In genomic region chr15:41989573-41990242, GRCh38 we compare ENCODE assay signal across 9 cellular contexts. TPM values are rescaled to one million over a fixed set of nuclear protein-coding genes. Genes with fewer than 3 reads are reported as not detected.
DNase-seq lines count a peak whose midpoint lies in the region; ATAC-seq and TF ChIP-seq lines count a peak whose summit lies in the region.
"Had no signal": no experiment of that assay in that cellular context is flagged by ENCODE, and none has a peak within 500 bp of the region (broad histone marks: within the 10 kb centered on the region; RNA-seq: fewer than 3 reads in every experiment).

No MANE protein-coding gene starts in this region.

- no peaks in the 10 kb centered on the region for H3K4me1 ChIP-seq in KMS-11 (ENCODE audit: low read depth, poor library complexity, severe bottlenecking)

- POLR2A ChIA-PET in T-cell (lab: Charles Lee), result interaction anchor here in 1 of 2 donors (0.7 kb wide), 1 partner anchor 113 kb away, joined by 5 read pairs; no protein-coding TSS in a partner anchor

- no peaks in the 10 kb centered on the region for H3K79me2 ChIP-seq in KMS-11 (ENCODE audit: insufficient read depth, low read depth)

- intact Hi-C loops in left cardiac atrium (cut with DNase I), result loop anchor here (1.0 to 10.0 kb wide), 4 partner anchors 68 to 215 kb away; partner anchors contain the start of gene MAPKBP1 (in 1 of the 2)

- peaks cover 0 to 3% of the 10 kb centered on the region in 2 donors for H3K27me3 Mint-ChIP-seq in T-cell
- peaks cover 2% of the 10 kb centered on the region for H3K27me3 Mint-ChIP-seq in activated naive CD8-positive, alpha-beta T cell treated with anti-CD3 and anti-CD28 coated beads, Interleukin-2, amount 50 U/mL, for 24 hours

- no peak overlapping the region for H2AFZ ChIP-seq in KMS-11 (ENCODE audit: low read depth)

- TF ChIP-seq CTCF in KMS-11 (conservative IDR thresholded peaks at IDR 0.05; ENCODE audit: low read depth, low read length), result peak; percentile 89

- no peaks in the 10 kb centered on the region for H3K4me1 Mint-ChIP-seq in T-cell
- no peaks in the 10 kb centered on the region for H3K4me1 Mint-ChIP-seq in activated naive CD8-positive, alpha-beta T cell treated with anti-CD3 and anti-CD28 coated beads, Interleukin-2, amount 50 U/mL, for 24 hours

- no peaks in the 10 kb centered on the region for H4K20me1 ChIP-seq in KMS-11 (ENCODE audit: insufficient read depth)
- H4K20me1 ChIP-seq: BLaER1 treated with 17β-estradiol and CSF1 and Interleukin-3, amounts not matched to agents 10 nM and 100 nM had no signal

- DNase-seq in NCI-H1417 (lab: John Stamatoyannopoulos, UW) (peak; percentile 30 to 70 (median 58)), NCI-H1417 treated with DMSO at 0.1 percent for 48 hours (lab: John Stamatoyannopoulos, UW) (no peak), T-cell (peak; percentile 33 to 85 (median 72)), left cardiac atrium (peak; percentile 85), putamen (ENCODE audit: low spot score) (peak; percentile 58)
- DNase-seq in activated naive CD8-positive, alpha-beta T cell treated with anti-CD3 and anti-CD28 coated beads, Interleukin-2, amount 50 U/mL, for 24 hours, result peak; percentile 90

- H3K4me2 ChIP-seq in KMS-11, result no peak overlapping the region
- H3K4me2 ChIP-seq: BLaER1 treated with 17β-estradiol and CSF1 and Interleukin-3, amounts not matched to agents 10 nM and 100 nM had no signal

- no peaks in the 10 kb centered on the region for H3K9me3 Mint-ChIP-seq in T-cell
- no peaks in the 10 kb centered on the region for H3K9me3 Mint-ChIP-seq in activated naive CD8-positive, alpha-beta T cell treated with anti-CD3 and anti-CD28 coated beads, Interleukin-2, amount 50 U/mL, for 24 hours

- no peak overlapping the region for H3K27ac Mint-ChIP-seq in T-cell
- no peak overlapping the region for H3K27ac Mint-ChIP-seq in activated naive CD8-positive, alpha-beta T cell treated with anti-CD3 and anti-CD28 coated beads, Interleukin-2, amount 50 U/mL, for 24 hours

- ATAC-seq in T-cell (replicated peaks in 1 of 4) (peak; percentile 83 to 89 (median 88)), left cardiac atrium (peak; percentile 88 to 89), GM19324 (IDR thresholded peaks at IDR 0.05; ENCODE audit: low FRiP score, unreplicated experiment) (no peak)
- ATAC-seq in activated naive CD8-positive, alpha-beta T cell treated with anti-CD3 and anti-CD28 coated beads, Interleukin-2, amount 50 U/mL, for 24 hours, result peak; percentile 85

- no peak overlapping the region for H3K9ac ChIP-seq in KMS-11
- H3K9ac ChIP-seq: BLaER1 treated with 17β-estradiol and CSF1 and Interleukin-3, amounts not matched to agents 10 nM and 100 nM had no signal

- H3K27ac ChIP-seq in KMS-11, result no peak overlapping the region
- H3K27ac ChIP-seq: BLaER1 treated with 17β-estradiol and CSF1 and Interleukin-3, amounts not matched to agents 10 nM and 100 nM had no signal

- H3K4me3 Mint-ChIP-seq in T-cell, result no peak overlapping the region
- H3K4me3 Mint-ChIP-seq in activated naive CD8-positive, alpha-beta T cell treated with anti-CD3 and anti-CD28 coated beads, Interleukin-2, amount 50 U/mL, for 24 hours, result no peak overlapping the region

- no peak overlapping the region for H3K4me3 ChIP-seq in KMS-11 (IDR thresholded peaks at IDR 0.05; ENCODE audit: insufficient read depth, low read depth, low read length)
- H3K4me3 ChIP-seq: BLaER1 treated with 17β-estradiol and CSF1 and Interleukin-3, amounts not matched to agents 10 nM and 100 nM had no signal

- CTCF ChIA-PET in T-cell (lab: Charles Lee), result interaction anchor here (0.6 to 1.7 kb wide), 7 partner anchors 12 to 1676 kb away, joined by 3 to 4 read pairs (median 3); no protein-coding TSS in a partner anchor

- no peaks in the 10 kb centered on the region for H3K36me3 Mint-ChIP-seq in T-cell
- no peaks in the 10 kb centered on the region for H3K36me3 Mint-ChIP-seq in activated naive CD8-positive, alpha-beta T cell treated with anti-CD3 and anti-CD28 coated beads, Interleukin-2, amount 50 U/mL, for 24 hours (ENCODE audit: low read depth)

- no peaks in the 10 kb centered on the region for H3K27me3 ChIP-seq in KMS-11 (ENCODE audit: insufficient read depth, low read depth)
- H3K27me3 ChIP-seq: BLaER1 treated with 17β-estradiol and CSF1 and Interleukin-3, amounts not matched to agents 10 nM and 100 nM had no signal

- no peaks in the 10 kb centered on the region for H3K36me3 ChIP-seq in KMS-11 (ENCODE audit: insufficient read depth)
- H3K36me3 ChIP-seq: BLaER1 treated with 17β-estradiol and CSF1 and Interleukin-3, amounts not matched to agents 10 nM and 100 nM had no signal

RNA-seq across cellular contexts. Expression of gene EHD4, which starts 17.4 kb away (rescaled TPM):
- total RNA-seq in T-cell (10 to 100 TPM; 11.7 to 46.8 (median 16.8) TPM), left cardiac atrium (10 to 100 TPM; 34.0 to 42.1 TPM)

RNA-seq across cellular contexts. Expression of gene PLA2G4E, which starts 31.1 kb away (rescaled TPM):
- not detected for total RNA-seq in T-cell
- total RNA-seq in left cardiac atrium, result under 1 TPM in 1 of 2 donors, not detected in 1; 0.16 TPM
